Comparison of ENCODE assay signal across 8 cellular contexts in the genomic region with DNA sequence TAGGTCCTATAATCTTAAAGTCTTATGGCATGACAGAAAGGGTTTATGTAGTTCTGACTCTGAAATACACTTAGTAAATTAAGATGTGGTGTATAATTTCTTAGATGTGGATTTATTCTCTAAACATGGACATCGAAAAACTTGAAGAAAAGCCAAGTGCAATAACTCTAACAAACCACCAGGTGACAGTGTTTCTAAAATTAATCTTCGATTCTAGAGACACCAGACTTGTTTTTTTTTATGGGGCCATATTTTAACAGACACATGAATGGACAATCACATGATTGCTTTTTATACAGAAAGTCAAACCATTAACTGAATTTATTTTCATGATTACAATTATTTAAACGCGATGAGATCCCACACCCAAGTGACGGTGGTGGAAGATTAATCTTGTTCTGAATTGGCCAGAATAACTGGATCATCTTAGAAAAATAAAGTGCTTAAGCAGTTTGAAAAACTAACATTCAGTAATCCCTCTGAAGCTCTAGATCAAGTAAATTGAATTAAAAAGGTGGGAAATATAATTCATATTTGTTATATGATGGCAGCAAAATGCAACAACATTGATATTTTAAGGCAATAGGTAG.
DNase-seq lines count a peak whose midpoint lies in the region; ATAC-seq and TF ChIP-seq lines count a peak whose summit lies in the region.

No MANE protein-coding gene starts in this region.

- POLR2A ChIA-PET in GM10248 (lab: Yijun Ruan, JAX): no interaction called here

- no peaks in the 10 kb centered on the region for H3K27me3 Mint-ChIP-seq in neural progenitor cell (ENCODE audit: insufficient read depth, low read depth)

- H3K4me3 Mint-ChIP-seq in neural progenitor cell: no peak overlapping the region

- no peaks in the 10 kb centered on the region for H3K36me3 ChIP-seq in neural progenitor cell

- no peaks in the 10 kb centered on the region for H3K4me1 Mint-ChIP-seq in neural progenitor cell

- peaks cover 4% of the 10 kb centered on the region for H3K9me3 Mint-ChIP-seq in neural progenitor cell

- H3K36me3 Mint-ChIP-seq in neural progenitor cell: no peaks in the 10 kb centered on the region

- no peaks in the 10 kb centered on the region for H3K4me1 ChIP-seq in neural progenitor cell

- H3K27ac ChIP-seq in neural progenitor cell: no peak overlapping the region

- no peak overlapping the region for H3K4me3 ChIP-seq in neural progenitor cell

- DNase-seq in GM10248 (ENCODE audit: extremely low spot score) (no peak), NCI-H69 (lab: John Stamatoyannopoulos, UW) (peak; percentile 73), dedifferentiated amniotic fluid mesenchymal stem cell (ENCODE audit: extremely low spot score) (peak; percentile 22), neural progenitor cell (ENCODE audit: low spot score) (peak; percentile 26), 8988T (no peak)

- no peaks in the 10 kb centered on the region for H4K20me1 ChIP-seq in neural progenitor cell (ENCODE audit: low read depth)

- CTCF ChIA-PET in GM10248 (lab: Yijun Ruan, JAX): interaction anchor here (0.8 to 1.1 kb wide), 5 partner anchors 10 to 174 kb away, joined by 3 to 5 read pairs (median 3); no protein-coding TSS in a partner anchor

- H3K27ac Mint-ChIP-seq in neural progenitor cell: no peak overlapping the region

- ATAC-seq in HG02870 (IDR thresholded peaks at IDR 0.05; ENCODE audit: unreplicated experiment) (peak; percentile 34), GM18873 (IDR thresholded peaks at IDR 0.05; ENCODE audit: low FRiP score, unreplicated experiment) (no peak), GM21390 (IDR thresholded peaks at IDR 0.05; ENCODE audit: unreplicated experiment) (no peak)

- peaks cover 7% of the 10 kb centered on the region for H3K9me3 ChIP-seq in neural progenitor cell (ENCODE audit: low read depth)

- peak; percentile 67 for TF ChIP-seq CTCF in GM10248 (IDR thresholded peaks at IDR 0.05; ENCODE audit: control extremely low read depth, extremely low read depth, low read depth, missing control alignments)
- TF ChIP-seq CTCF in neural progenitor cell (IDR thresholded peaks at IDR 0.05): peak; percentile 95

- H3K79me2 ChIP-seq in neural progenitor cell (ENCODE audit: low read depth): no peaks in the 10 kb centered on the region

- no peaks in the 10 kb centered on the region for H3F3A ChIP-seq in neural progenitor cell (ENCODE audit: low read depth)

- H3K4me2 ChIP-seq in neural progenitor cell: no peak overlapping the region

- no peaks in the 10 kb centered on the region for H3K27me3 ChIP-seq in neural progenitor cell

- no peak overlapping the region for H2AFZ ChIP-seq in neural progenitor cell (replicated peaks)

- H3K9ac ChIP-seq in neural progenitor cell: no peak overlapping the region

Comparison
In these comparisons a context has a peak if more than half of its experiments do, and no peak if none do; other contexts are left out.
1. DNase-seq: peak in NCI-H69 (single experiment), dedifferentiated amniotic fluid mesenchymal stem cell (single experiment) and neural progenitor cell (single experiment); none in GM10248 (single experiment) and 8988T (single experiment).